Comparison of ENCODE assay signal across 13 cellular contexts in the genomic region with DNA sequence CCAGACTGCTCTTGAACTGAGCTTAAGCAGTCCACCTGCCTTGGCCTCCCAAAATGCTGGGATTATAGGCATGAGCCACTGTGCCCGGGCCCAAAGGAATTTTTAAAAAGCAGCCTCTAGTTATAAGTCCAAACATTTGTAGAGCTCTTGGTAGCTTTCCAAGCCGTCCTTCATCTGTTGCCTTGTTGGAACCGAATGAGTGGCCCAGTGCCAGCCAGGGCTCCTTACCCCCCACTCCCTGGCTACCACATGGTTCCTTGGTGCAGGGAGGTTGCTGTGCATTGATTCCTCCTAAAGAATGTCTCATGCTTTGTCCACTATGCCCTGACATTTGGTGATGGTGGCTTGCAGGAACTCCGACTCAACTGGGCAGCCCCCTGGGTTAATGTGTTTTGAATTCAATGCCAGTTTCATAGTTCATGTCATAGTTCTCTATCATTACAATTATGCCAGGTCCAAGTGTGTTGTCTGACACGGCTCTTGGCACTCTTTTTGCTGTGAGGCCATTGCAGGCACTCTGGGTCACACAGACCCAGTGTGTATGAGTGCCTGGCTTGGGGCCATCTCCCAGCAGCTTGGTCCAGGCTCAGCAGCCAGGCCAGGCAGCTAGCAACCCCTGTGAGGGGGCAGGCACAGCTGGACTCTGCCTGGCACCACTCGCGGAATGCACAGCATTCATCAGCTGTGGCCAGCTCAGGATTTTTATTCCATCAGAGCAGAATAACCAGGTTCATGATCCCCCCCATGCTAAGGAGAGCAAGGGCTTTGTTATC. TPM values are rescaled to one million over a fixed set of nuclear protein-coding genes. Genes with fewer than 3 reads are reported as not detected.
DNase-seq lines count a peak whose midpoint lies in the region; ATAC-seq and TF ChIP-seq lines count a peak whose summit lies in the region.
"Had no signal": no experiment of that assay in that cellular context is flagged by ENCODE, and none has a peak within 500 bp of the region (broad histone marks: within the 10 kb centered on the region; RNA-seq: fewer than 3 reads in every experiment).

No MANE protein-coding gene starts in this region.

- TF ChIP-seq CTCF in 22Rv1 (IDR thresholded peaks at IDR 0.05) (no peak), osteoblast (IDR thresholded peaks at IDR 0.05; ENCODE audit: extremely low read depth, low read depth, low read length) (no peak)

- no peak overlapping the region for H3K4me2 ChIP-seq in osteoblast (ENCODE audit: insufficient read depth, low read length)
- H3K4me2 ChIP-seq: KMS-11 had no signal

- peaks cover under 1% of the 10 kb centered on the region for H4K20me1 ChIP-seq in osteoblast (ENCODE audit: insufficient read depth, low read length)

- H3K79me2 ChIP-seq in osteoblast (ENCODE audit: insufficient read depth, low read length), result no peaks in the 10 kb centered on the region

- no peak overlapping the region for H2AFZ ChIP-seq in osteoblast (ENCODE audit: low read length)

- DNase-seq in T-helper 17 cell, result no peak
- DNase-seq in Right ventricle myocardium superior, result peak; percentile 83
- DNase-seq in osteoblast (ENCODE audit: insufficient read length, low spot score, missing footprints), result peak; percentile 50
- no peak for DNase-seq in Kasumi-1 (lab: John Stamatoyannopoulos, UW)
- no peak for DNase-seq in RKO (ENCODE audit: low spot score)
- DNase-seq in stimulated activated CD4-positive, alpha-beta T cell treated with anti-CD3 and anti-CD28 coated beads, Interleukin-1b, Interleukin-23, amount 100 ng/mL, for 48 hours, result no peak
- DNase-seq: activated effector memory CD4-positive, alpha-beta T cell treated with Interleukin-2 at 50 U/mL for 16 hours; NCI-H774; T-helper 9 cell had no signal

- TF ChIP-seq POLR2A in GM18505 (IDR thresholded peaks at IDR 0.05; ENCODE audit: borderline replicate concordance, extremely low read depth, insufficient read depth, insufficient read length), result no peak

- ATAC-seq in T-helper 17 cell, result no peak
- ATAC-seq in Right ventricle myocardium superior (ENCODE audit: poor library complexity), result peak; percentile 93
- no peak for ATAC-seq in GM18505 (IDR thresholded peaks at IDR 0.05; ENCODE audit: unreplicated experiment)
- ATAC-seq: mucosa of descending colon had no signal

- H3K4me1 ChIP-seq in osteoblast (ENCODE audit: insufficient read depth, low read length), result peaks cover 4% of the 10 kb centered on the region

- H3K9me3 ChIP-seq in T-helper 17 cell (ENCODE audit: control insufficient read depth, low read length, poor library complexity, severe bottlenecking), result no peaks in the 10 kb centered on the region
- no peaks in the 10 kb centered on the region for H3K9me3 ChIP-seq in osteoblast (ENCODE audit: low read depth, low read length)
- H3K9me3 ChIP-seq: mucosa of descending colon had no signal

- no peaks in the 10 kb centered on the region for H3K27me3 Mint-ChIP-seq in T-helper 17 cell

- H3K36me3 ChIP-seq in osteoblast (ENCODE audit: insufficient read depth, low read length), result peaks cover 25% of the 10 kb centered on the region

- H3K36me3 Mint-ChIP-seq in T-helper 17 cell (ENCODE audit: low read depth), result peaks cover 9% of the 10 kb centered on the region

- intact Hi-C loops in Right ventricle myocardium superior (cut with DNase I), result no loop called here

- H3K27ac ChIP-seq in 22Rv1 (peak overlapping the region; percentile 25), osteoblast (ENCODE audit: low read depth, low read length) (no peak overlapping the region)
- H3K27ac ChIP-seq: KMS-11 had no signal

- no peak overlapping the region for H3K4me3 ChIP-seq in osteoblast (ENCODE audit: insufficient read depth, low read length)
- H3K4me3 ChIP-seq: mucosa of descending colon had no signal

- peak overlapping the region; percentile 83 for H3K27ac Mint-ChIP-seq in T-helper 17 cell

- H3K4me3 Mint-ChIP-seq in T-helper 17 cell, result no peak overlapping the region

- H3K27me3 ChIP-seq in osteoblast (ENCODE audit: insufficient read depth, low read length), result no peaks in the 10 kb centered on the region

- peaks cover 14% of the 10 kb centered on the region for H3K4me1 Mint-ChIP-seq in T-helper 17 cell

RNA-seq across cellular contexts. Expression of a gene that starts 13.3 kb away (rescaled TPM):
- total RNA-seq in T-helper 17 cell, result 10 to 100 TPM; 19.2 to 21.9 TPM
- 13.5 TPM for total RNA-seq in Right ventricle myocardium superior
- 29.5 and 36.9 TPM in 2 replicates for total RNA-seq in osteoblast

RNA-seq across cellular contexts. Expression of a gene that starts 43.5 kb away (rescaled TPM):
- 100 to 1,000 TPM; 517 to 546 TPM for total RNA-seq in T-helper 17 cell
- total RNA-seq in Right ventricle myocardium superior, result 326 TPM
- 280 and 330 TPM in 2 replicates for total RNA-seq in osteoblast

RNA-seq across cellular contexts. Expression of a gene that starts 48.6 kb away (rescaled TPM):
- total RNA-seq in T-helper 17 cell (10 to 100 TPM; 21.3 to 24.4 TPM), Right ventricle myocardium superior (17.1 TPM), osteoblast (20.6 and 23.9 TPM in 2 replicates)

Comparison
In these comparisons a context has a peak if more than half of its experiments do, and no peak if none do; other contexts are left out.
1. DNase-seq: peak in Right ventricle myocardium superior (single experiment) and osteoblast (single experiment); none in T-helper 17 cell (0 of 3), Kasumi-1 (0 of 2), RKO (single experiment) and stimulated activated CD4-positive, alpha-beta T cell treated with anti-CD3 and anti-CD28 coated beads, Interleukin-1b, Interleukin-23, amount 100 ng/mL, for 48 hours (single experiment).